In genomic region chr12:109166371-109166770, GRCh38 we compare ENCODE assay signal across 31 cellular contexts.
"Had no signal": no experiment of that assay in that cellular context is flagged by ENCODE, and none has a peak within 500 bp of the region (broad histone marks: within the 10 kb centered on the region; RNA-seq: fewer than 3 reads in every experiment).

No MANE protein-coding gene starts in this region.

- DNase-seq: activated CD4-positive, alpha-beta T cell treated with anti-CD3 and anti-CD28 coated beads for 1 hour; activated CD4-positive, alpha-beta T cell treated with anti-CD3 and anti-CD28 coated beads for 48 hours; activated CD4-positive, alpha-beta T cell treated with anti-CD3 and anti-CD28 coated beads, Interleukin-2, amount 50 U/mL, for 4 hours; activated CD4-positive, CD25-positive, alpha-beta regulatory T cell; activated CD8-positive, alpha-beta T cell treated with anti-CD3 and anti-CD28 coated beads for 36 hours; activated effector memory CD4-positive, alpha-beta T cell treated with anti-CD3 and anti-CD28 coated beads, Interleukin-2, amount 50 U/mL, for 16 hours; activated naive CD4-positive, alpha-beta T cell; activated naive CD4-positive, alpha-beta T cell treated with anti-CD3 and anti-CD28 coated beads, Interleukin-2, amount 50 U/mL, for 16 hours; activated naive CD8-positive, alpha-beta T cell treated with anti-CD3 and anti-CD28 coated beads for 36 hours; activated T-cell treated with anti-CD3 and anti-CD28 coated beads, Interleukin-2, amount 50 U/mL, for 1 hour; activated T-cell treated with anti-CD3 and anti-CD28 coated beads, Interleukin-2, amount 50 U/mL, for 72 hours; amygdala; NCI-H1092 treated with DMSO at 0.1 percent for 48 hours; NCI-H1417; NCI-H146; NCI-H187; NCI-H2029 treated with DMSO at 0.1 percent for 48 hours; NCI-H2107; NCI-H2171; NCI-H510A; NCI-H526; NCI-H748 treated with DMSO at 0.1 percent for 48 hours; NK-92 treated with Interleukin-12 subunit alpha and Interleukin-12 subunit beta, amount 100 ng/mL, for 24 hours; Right ventricle myocardium superior; T-helper 1 cell; T-helper 2 cell; T-helper 9 cell had no signal

- H3K27me3 ChIP-seq: ascending aorta, cardiac muscle cell had no signal

- ATAC-seq: activated CD8-positive, alpha-beta T cell treated with anti-CD3 and anti-CD28 coated beads for 36 hours; activated T-cell treated with anti-CD3 and anti-CD28 coated beads, Interleukin-2, amount 50 U/mL, for 72 hours; activated T-helper 17 cell treated with anti-CD3 and anti-CD28 coated beads, Interleukin-2, amount 50 U/mL, for 72 hours had no signal

- H3K27ac ChIP-seq: ascending aorta, cardiac muscle cell, VCaP had no signal

- H3K4me3 ChIP-seq: ascending aorta, cardiac muscle cell had no signal

- H3K9me3 ChIP-seq: ascending aorta had no signal

- H3K4me1 ChIP-seq: ascending aorta had no signal
